9 cellular contexts compared by ENCODE assay signal in the genomic region with DNA sequence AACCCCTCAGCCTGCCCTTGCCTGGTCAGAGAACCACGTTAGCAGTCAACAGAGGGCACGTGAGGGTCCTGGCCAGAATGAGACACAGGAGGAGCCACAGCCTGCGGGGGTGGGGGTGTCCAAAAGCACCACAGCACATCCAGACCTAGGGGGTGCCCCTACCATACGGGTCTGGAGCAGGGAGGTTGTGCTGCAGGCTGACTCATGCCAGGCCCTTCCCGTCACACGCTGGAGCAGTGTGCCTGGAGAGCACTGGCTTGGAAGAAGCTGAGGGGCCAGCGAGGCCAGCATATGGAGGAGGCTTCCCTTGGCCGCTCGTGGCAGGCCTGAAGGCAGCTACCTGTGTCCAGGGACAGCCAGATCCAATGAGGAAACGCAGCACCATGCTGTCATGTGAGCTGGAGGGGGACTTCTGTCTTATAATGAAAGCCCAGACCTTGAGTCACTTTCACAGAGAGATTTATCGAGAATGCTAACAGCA. TPM values are rescaled to one million over a fixed set of nuclear protein-coding genes. Genes with fewer than 3 reads are reported as not detected.
DNase-seq lines count a peak whose midpoint lies in the region; ATAC-seq, FAIRE-seq and TF ChIP-seq lines count a peak whose summit lies in the region.
"Had no signal": no experiment of that assay in that cellular context is flagged by ENCODE, and none has a peak within 500 bp of the region (broad histone marks: within the 10 kb centered on the region; RNA-seq: fewer than 3 reads in every experiment).

No MANE protein-coding gene starts in this region.

- peak; percentile 72 for FAIRE-seq in GM12892 (lab: Jason Lieb, UNC)
- FAIRE-seq: TTC549 had no signal

- intact Hi-C loops in gastrocnemius medialis (cut with DNase I; ENCODE audit: low total_unique reads) = loop anchor here (5.0 kb wide), 1 partner anchor 76 kb away; the partner anchor contains the start of gene MECP2

- ATAC-seq in gastrocnemius medialis (no peak), HG03097 (IDR thresholded peaks at IDR 0.05; ENCODE audit: low FRiP score, unreplicated experiment) (no peak)

- peaks cover 4 to 13% of the 10 kb centered on the region in 2 donors for H3K4me1 ChIP-seq in gastrocnemius medialis

- H3K27ac ChIP-seq in gastrocnemius medialis = peak overlapping the region; percentile 87 to 93 (median 89)

- peak; percentile 4 for TF ChIP-seq CTCF in choroid plexus epithelial cell (conservative IDR thresholded peaks at IDR 0.05; ENCODE audit: low read depth, low read length)
- TF ChIP-seq CTCF in gastrocnemius medialis (IDR thresholded peaks at IDR 0.05 in 4 of 5, conservative IDR thresholded peaks at IDR 0.05 in 1 of 5) = no peak

- no peaks in the 10 kb centered on the region for H3K9me3 ChIP-seq in gastrocnemius medialis

- TF ChIP-seq POLR2A in GM12892 (IDR thresholded peaks at IDR 0.05; ENCODE audit: low read depth, low read length) (no peak; the same call in 1 of the 2 replicates), gastrocnemius medialis (IDR thresholded peaks at IDR 0.05) (no peak)

- H3K27me3 ChIP-seq in gastrocnemius medialis = no peaks in the 10 kb centered on the region

- DNase-seq in GM12892 (ENCODE audit: insufficient read length) = no peak
- DNase-seq in OCI-M1 (lab: John Stamatoyannopoulos, UW) = peak; percentile 11
- peak; percentile 60 for DNase-seq in choroid plexus epithelial cell (ENCODE audit: low read depth)
- DNase-seq in gastrocnemius medialis = no peak
- DNase-seq in NOMO-1 treated with DMSO at 0.1 percent for 48 hours (lab: John Stamatoyannopoulos, UW; ENCODE audit: unreplicated experiment) = no peak
- no peak for DNase-seq in cortex of kidney (lab: John Stamatoyannopoulos, UW)
- no peak for DNase-seq in DMS153 (lab: John Stamatoyannopoulos, UW)

- in situ Hi-C loops in gastrocnemius medialis (cut with MboI; ENCODE audit: low sequenced_read_pairs in 4 of 4) = no loop called here

- peaks cover 0 to 12% of the 10 kb centered on the region in 2 donors for H3K36me3 ChIP-seq in gastrocnemius medialis

- H3K4me3 ChIP-seq in choroid plexus epithelial cell (ENCODE audit: low read depth, low read length) (no peak overlapping the region), gastrocnemius medialis (no peak overlapping the region)

RNA-seq across cellular contexts. Expression of gene IRAK1, which starts 1.5 kb away (rescaled TPM):
- polyA plus RNA-seq in GM12892 (2012; ENCODE audit: missing spikeins) = 25.9 TPM
- 100 to 1,000 TPM in 3 of 4 donors, 10 to 100 TPM in 1; 73.9 to 157 (median 115) TPM for total RNA-seq in gastrocnemius medialis

RNA-seq across cellular contexts. Expression of gene TMEM187, which starts 48.6 kb away (rescaled TPM):
- polyA plus RNA-seq in GM12892 (2012; ENCODE audit: missing spikeins) = 2.2 TPM
- 1 to 10 TPM; 1.3 to 8.6 (median 3.8) TPM for total RNA-seq in gastrocnemius medialis

RNA-seq across cellular contexts. Expression of gene HCFC1, which starts 49.6 kb away (rescaled TPM):
- polyA plus RNA-seq in GM12892 (2012; ENCODE audit: missing spikeins) = 13.3 TPM
- 10 to 100 TPM; 15.9 to 56.4 (median 51.8) TPM for total RNA-seq in gastrocnemius medialis

Comparison
In these comparisons a context has a peak if more than half of its experiments do, and no peak if none do; other contexts are left out.
1. DNase-seq: peak in OCI-M1 (single experiment) and choroid plexus epithelial cell (single experiment); none in GM12892 (single experiment), gastrocnemius medialis (0 of 2), NOMO-1 treated with DMSO at 0.1 percent for 48 hours (single experiment), cortex of kidney (single experiment) and DMS153 (single experiment).